In genomic region chr10:125020871-125021270, GRCh38 we compare ENCODE assay signal across 20 cellular contexts.
DNase-seq lines count a peak whose midpoint lies in the region; ATAC-seq and TF ChIP-seq lines count a peak whose summit lies in the region.
"Had no signal": no experiment of that assay in that cellular context is flagged by ENCODE, and none has a peak within 500 bp of the region (broad histone marks: within the 10 kb centered on the region; RNA-seq: fewer than 3 reads in every experiment).

No MANE protein-coding gene starts in this region.

- no peaks in the 10 kb centered on the region for H3K27me3 ChIP-seq in lower lobe of right lung (ENCODE audit: low read depth)
- H3K27me3 ChIP-seq in gastrocnemius medialis, result no peaks in the 10 kb centered on the region
- H3K27me3 ChIP-seq in foreskin keratinocyte, result no peaks in the 10 kb centered on the region

- DNase-seq in lower lobe of right lung (peak; percentile 14), gastrocnemius medialis (no peak), foreskin keratinocyte (no peak), GM03348 (ENCODE audit: low spot score) (no peak), inferior parietal cortex (ENCODE audit: extremely low spot score) (no peak)
- DNase-seq: AML-193; CD4-positive, CD25-positive, alpha-beta regulatory T cell; DMS153; GDM1; MV-4-11; NCI-H187; NCI-H226; NCI-H524; PC-3; RPMI8226 had no signal

- TF ChIP-seq CTCF in C4-2B (conservative IDR thresholded peaks at IDR 0.05) (no peak), VCaP (conservative IDR thresholded peaks at IDR 0.05) (no peak), lower lobe of right lung (IDR thresholded peaks at IDR 0.05) (no peak), gastrocnemius medialis (IDR thresholded peaks at IDR 0.05 in 4 of 5, conservative IDR thresholded peaks at IDR 0.05 in 1 of 5) (no peak), foreskin keratinocyte (conservative IDR thresholded peaks at IDR 0.05) (no peak)

- H3K27ac ChIP-seq in C4-2B (0 out of 2 replicates have a peak overlapping the region, but pooled peaks have one; percentile 8), VCaP (peak overlapping the region; percentile 87), lower lobe of right lung (no peak overlapping the region), gastrocnemius medialis (peak overlapping the region in 3 of 4 donors; percentile 3 to 73 (median 5)), foreskin keratinocyte (no peak overlapping the region)
- H3K27ac ChIP-seq: HL-60, KMS-11 had no signal

- H3K36me3 ChIP-seq in lower lobe of right lung, result peaks cover 22% of the 10 kb centered on the region
- no peaks in the 10 kb centered on the region for H3K36me3 ChIP-seq in gastrocnemius medialis
- H3K36me3 ChIP-seq: HAP-1 had no signal

- H3K4me1 ChIP-seq in lower lobe of right lung (peaks cover 61% of the 10 kb centered on the region), gastrocnemius medialis (peaks cover 87 to 97% of the 10 kb centered on the region in 2 donors), foreskin keratinocyte (no peaks in the 10 kb centered on the region)

- H3K9me3 ChIP-seq in lower lobe of right lung (no peaks in the 10 kb centered on the region), gastrocnemius medialis (no peaks in the 10 kb centered on the region)
- H3K9me3 ChIP-seq: HAP-1 had no signal

- TF ChIP-seq POLR2A in gastrocnemius medialis (IDR thresholded peaks at IDR 0.05), result no peak

- in situ Hi-C loops in gastrocnemius medialis (cut with MboI; ENCODE audit: low sequenced_read_pairs in 4 of 4), result no loop called here

- no peak for ATAC-seq in lower lobe of right lung
- ATAC-seq in gastrocnemius medialis, result no peak
- ATAC-seq in foreskin keratinocyte, result no peak
- ATAC-seq: PC-3 had no signal

- H3K4me3 ChIP-seq in lower lobe of right lung, result no peak overlapping the region
- H3K4me3 ChIP-seq in gastrocnemius medialis, result no peak overlapping the region
- H3K4me3 ChIP-seq: HAP-1 had no signal

- intact Hi-C loops in lower lobe of right lung (cut with DNase I) (no loop called here), gastrocnemius medialis (cut with DNase I; ENCODE audit: low total_unique reads) (no loop called here)

Comparison
In these comparisons a context has a peak if more than half of its experiments do, and no peak if none do; other contexts are left out.
1. H3K27ac ChIP-seq: peak in C4-2B (single experiment), VCaP (single experiment) and gastrocnemius medialis (3 of 4); none in lower lobe of right lung (single experiment) and foreskin keratinocyte (single experiment).